ENCODE assay signal across 8 cellular contexts in the genomic region with DNA sequence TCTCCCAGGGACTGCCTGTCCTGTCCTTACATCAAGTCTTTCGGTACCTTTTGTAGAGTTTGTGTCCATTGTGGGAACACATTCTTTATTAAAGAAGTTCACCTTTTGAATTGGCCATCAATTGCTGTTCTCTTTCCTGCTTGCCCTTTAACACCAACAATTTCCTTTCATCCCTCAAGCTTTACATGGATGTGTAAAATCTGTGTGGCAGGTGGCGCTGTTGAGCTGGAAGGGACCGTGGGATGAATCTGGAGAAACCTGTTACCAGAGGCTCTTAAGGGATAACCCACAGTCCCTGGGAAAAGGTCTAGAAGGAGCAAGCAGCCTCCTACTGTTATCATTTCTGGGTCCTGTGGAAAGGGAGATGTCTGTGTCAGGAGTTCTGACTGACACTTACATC. TPM values are rescaled to one million over a fixed set of nuclear protein-coding genes. Genes with fewer than 3 reads are reported as not detected.
A peak's percentile ranks its signal among the peaks of the same experiment; 100 is the strongest.
DNase-seq lines count a peak whose midpoint lies in the region; ATAC-seq and TF ChIP-seq lines count a peak whose summit lies in the region.

No MANE protein-coding gene starts in this region.

- no peak overlapping the region for H3K9ac ChIP-seq in GM23248

- H4K20me1 ChIP-seq in GM23248 (ENCODE audit: insufficient read depth): no peaks in the 10 kb centered on the region

- H3K36me3 ChIP-seq in GM23248 (ENCODE audit: low read depth): no peaks in the 10 kb centered on the region

- H3K4me3 Mint-ChIP-seq in brain: peak overlapping the region in 1 of 5 experiments; percentile 22

- no peaks in the 10 kb centered on the region for H3K9me3 Mint-ChIP-seq in brain

- H3K27me3 Mint-ChIP-seq in brain: peaks cover 10% of the 10 kb centered on the region

- DNase-seq in AG10803 (ENCODE audit: low read depth) (peak; percentile 66), GM23248 (peak; percentile 78), NCI-H2107 treated with DMSO at 0.1 percent for 48 hours (lab: John Stamatoyannopoulos, UW; ENCODE audit: unreplicated experiment) (peak; percentile 46), UCSD-AML1 (lab: John Stamatoyannopoulos, UW; ENCODE audit: unreplicated experiment) (peak; percentile 77), iPS-NIHi7 (ENCODE audit: extremely low spot score) (peak; percentile 82)
- DNase-seq in stimulated activated CD4-positive, alpha-beta T cell treated with anti-CD3 and anti-CD28 coated beads, Interleukin-12 subunit alpha, Interleukin-12 subunit beta, amount 100 ng/mL, for 4 hours: peak; percentile 66

- H3F3A ChIP-seq in GM23248 (ENCODE audit: insufficient read depth): no peaks in the 10 kb centered on the region; the same call in 1 of the 2 replicates

- WGBS in GM23248 (ENCODE audit: low coverage in 1 of 2, low lambda C conversion rate in 2 of 2, missing lambda C conversion rate in 2 of 2), 2 experiments: 0 to 3% methylated on average over 3 of the region's 3 CpGs

- H3K4me2 ChIP-seq in GM23248 (ENCODE audit: unreplicated experiment): no peak overlapping the region

- H3K9me2 ChIP-seq in GM23248 (ENCODE audit: insufficient read depth): no peaks in the 10 kb centered on the region

- no peak overlapping the region for H2AFZ ChIP-seq in GM23248

- H3K4me3 ChIP-seq in AG10803 (ENCODE audit: low read length) (no peak overlapping the region), GM23248 (no peak overlapping the region)

- no peaks in the 10 kb centered on the region for H3K4me1 ChIP-seq in GM23248 (ENCODE audit: insufficient read depth)

- H3K36me3 Mint-ChIP-seq in brain: no peaks in the 10 kb centered on the region

- peaks cover 5% of the 10 kb centered on the region for H3K4me1 Mint-ChIP-seq in brain

- H3K79me2 ChIP-seq in GM23248 (ENCODE audit: insufficient read depth): no peaks in the 10 kb centered on the region

- in situ Hi-C loops in GM23248 (cut with MboI): no loop called here

- peak overlapping the region in 2 of 5 experiments; percentile 11 to 16 for H3K27ac Mint-ChIP-seq in brain

- TF ChIP-seq CTCF in AG10803 (conservative IDR thresholded peaks at IDR 0.05; ENCODE audit: low read length): peak; percentile 91
- TF ChIP-seq CTCF in brain (conservative IDR thresholded peaks at IDR 0.05): peak; percentile 68 to 82

- no peak for ATAC-seq in GM18520 (IDR thresholded peaks at IDR 0.05; ENCODE audit: unreplicated experiment)

- H3K9me3 ChIP-seq in GM23248 (ENCODE audit: low read depth): no peaks in the 10 kb centered on the region

- H3K27ac ChIP-seq in GM23248: no peak overlapping the region

- H3K27me3 ChIP-seq in GM23248 (replicated peaks; ENCODE audit: insufficient read depth): no peaks in the 10 kb centered on the region

RNA-seq across cellular contexts. Expression of gene ZFP62, which starts 7.9 kb away (rescaled TPM):
- 6.1 and 13.6 TPM in 2 replicates for total RNA-seq in GM23248 (2014; rRNA removed; shearing (Covaris generic))
- 9.4 and 13.0 TPM in 2 replicates for polyA plus RNA-seq in GM23248 (2016; fragmentation: Nextera tagmentation; extraction: Ambion mirVana)
- polyA plus RNA-seq in brain (ENCODE audit: insufficient read depth, low read depth, low replicate concordance): 17.6 TPM

RNA-seq across cellular contexts. Expression of gene BTNL8, which starts 30.0 kb away (rescaled TPM):
- total RNA-seq in GM23248 (2014; rRNA removed; shearing (Covaris generic)): not detected in 2 replicates
- not detected in 2 replicates for polyA plus RNA-seq in GM23248 (2016; fragmentation: Nextera tagmentation; extraction: Ambion mirVana)
- polyA plus RNA-seq in brain (ENCODE audit: insufficient read depth, low read depth, low replicate concordance): 0.42 TPM
